ENCODE assay signal across 8 cellular contexts in genomic region chr16:25111403-25112166, GRCh38. TPM values are rescaled to one million over a fixed set of nuclear protein-coding genes. Genes with fewer than 3 reads are reported as not detected.
DNase-seq lines count a peak whose midpoint lies in the region; ATAC-seq and TF ChIP-seq lines count a peak whose summit lies in the region.

LCMT1 (plus strand) TSS chr16:25111742; CDS start chr16:25111884, 142 bp downstream.

- H3K36me3 Mint-ChIP-seq in IgD-negative memory B cell: peaks cover 2% of the 10 kb centered on the region

- ATAC-seq in GM21529 (IDR thresholded peaks at IDR 0.05; ENCODE audit: unreplicated experiment): peak; percentile 90

- DNase-seq in DMS 273 treated with DMSO at 0.1 percent for 48 hours (lab: John Stamatoyannopoulos, UW) (peak; percentile 99), OCI-M2 (lab: John Stamatoyannopoulos, UW; ENCODE audit: unreplicated experiment) (peak; percentile 91), activated T-cell treated with anti-CD3 and anti-CD28 coated beads for 4 hours (peak; percentile 89), epithelial cell of esophagus (ENCODE audit: low read depth) (peak; percentile 98)
- peak; percentile 60 to 79 for DNase-seq in stimulated activated CD8-positive, alpha-beta memory T cell treated with anti-CD3 and anti-CD28 coated beads, Interleukin-4, amount 100 ng/mL, for 1 hour (ENCODE audit: low read depth in 2 of 2, low spot score in 1 of 2)

- no peaks in the 10 kb centered on the region for H3K9me3 ChIP-seq in mononuclear cell (ENCODE audit: low read depth, low read length)

- H3K4me3 ChIP-seq in epithelial cell of esophagus (ENCODE audit: low read length): peak within 1 kb of the TSS; percentile 51
- H3K4me3 ChIP-seq in mononuclear cell (ENCODE audit: low read length): peak within 1 kb of the TSS; percentile 49

- H3K4me1 ChIP-seq in mononuclear cell (ENCODE audit: insufficient read depth, low read length): peaks cover 39% of the 10 kb centered on the region

- H3K4me3 Mint-ChIP-seq in IgD-negative memory B cell: peak within 1 kb of the TSS; percentile 86 to 98 (median 94)

- peak within 1 kb of the TSS; percentile 47 to 85 (median 84) for H3K27ac Mint-ChIP-seq in IgD-negative memory B cell

- no peak for TF ChIP-seq CTCF in epithelial cell of esophagus (IDR thresholded peaks at IDR 0.05; ENCODE audit: insufficient read depth, low read depth, low read length, missing control alignments)

- H3K27me3 Mint-ChIP-seq in IgD-negative memory B cell: no peaks in the 10 kb centered on the region

- no peaks in the 10 kb centered on the region for H3K27me3 ChIP-seq in mononuclear cell (ENCODE audit: insufficient read depth, low read length)

- H3K9me3 Mint-ChIP-seq in IgD-negative memory B cell: no peaks in the 10 kb centered on the region

- peaks cover 25 to 45% (median 26%) of the 10 kb centered on the region in 3 donors for H3K4me1 Mint-ChIP-seq in IgD-negative memory B cell

RNA-seq across cellular contexts. Expression of gene LCMT1, which starts in this region (rescaled TPM):
- polyA plus RNA-seq in IgD-negative memory B cell: 34.6 TPM
- 24.2 TPM for total RNA-seq in mononuclear cell

Comparison
In these comparisons a context has a peak if more than half of its experiments do, and no peak if none do; other contexts are left out.
1. Peak in every context shown above with its lines: DNase-seq, ATAC-seq and H3K4me3 ChIP-seq.